Comparison of ENCODE assay signal across 11 cellular contexts in the genomic region with DNA sequence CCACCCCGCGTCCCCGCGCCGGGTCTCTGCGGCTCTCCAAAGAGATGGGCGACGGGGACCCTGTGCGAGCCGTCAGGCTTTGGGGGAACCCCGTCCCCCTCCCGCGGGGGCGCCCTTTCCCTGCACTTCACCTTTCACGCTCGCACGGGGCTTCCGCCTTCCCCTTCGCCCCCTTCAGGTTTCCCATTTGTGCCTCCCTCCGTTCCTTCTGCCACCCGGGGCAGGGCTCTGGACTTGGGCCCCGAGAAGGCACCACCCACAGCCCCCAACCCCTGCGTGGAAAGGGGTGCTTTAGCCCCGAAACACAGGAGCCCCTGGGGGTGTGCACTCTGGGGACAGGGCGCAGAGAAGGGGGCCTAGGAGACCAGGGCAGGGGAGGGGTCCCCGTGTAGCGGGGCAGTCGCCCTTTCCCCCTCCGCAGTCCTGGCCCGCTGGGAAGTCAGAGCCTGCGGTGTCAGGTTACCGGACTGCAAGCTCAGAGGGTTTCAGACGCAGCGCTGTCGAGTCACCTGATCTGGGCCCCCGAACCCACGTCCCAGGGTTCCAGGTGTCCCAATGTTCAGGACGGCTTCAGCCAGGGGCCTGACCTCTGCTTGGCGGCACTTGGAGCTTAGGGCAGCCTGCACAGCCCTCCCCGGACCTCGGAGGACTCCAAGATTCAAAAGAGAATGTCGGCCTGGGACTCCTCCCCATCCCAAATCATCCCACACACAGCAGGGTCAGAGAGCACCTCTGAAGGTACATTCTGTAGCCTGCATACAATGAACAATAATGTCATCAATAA. TPM values are rescaled to one million over a fixed set of nuclear protein-coding genes. Genes with fewer than 3 reads are reported as not detected.
DNase-seq lines count a peak whose midpoint lies in the region; ATAC-seq, FAIRE-seq and TF ChIP-seq lines count a peak whose summit lies in the region.
"Had no signal": no experiment of that assay in that cellular context is flagged by ENCODE, and none has a peak within 500 bp of the region (broad histone marks: within the 10 kb centered on the region; RNA-seq: fewer than 3 reads in every experiment).

No MANE protein-coding gene starts in this region.

- peaks cover 2 to 7% (median 4%) of the 10 kb centered on the region in 4 donors for H3K4me1 Mint-ChIP-seq in CD4-positive, alpha-beta memory T cell

- H3K27ac Mint-ChIP-seq in CD4-positive, alpha-beta memory T cell, result no peak overlapping the region

- in situ Hi-C loops in KBM-7 (cut with MboI; ENCODE audit: low pct_unique_long_range_greater_than_20kb, low sequenced_read_pairs), result no loop called here

- peaks cover 15% of the 10 kb centered on the region for H3K27me3 ChIP-seq in CD4-positive, alpha-beta memory T cell (ENCODE audit: insufficient read depth, low read length)

- H3K9me3 ChIP-seq in CD4-positive, alpha-beta memory T cell (ENCODE audit: control insufficient read depth in 1 of 2, low read length in 2 of 2), result no peaks in the 10 kb centered on the region
- no peaks in the 10 kb centered on the region for H3K9me3 ChIP-seq in mucosa of descending colon

- ATAC-seq in mucosa of descending colon (peak; percentile 32), GM19452 (IDR thresholded peaks at IDR 0.05; ENCODE audit: unreplicated experiment) (no peak)

- CTCF ChIA-PET in CD4-positive, alpha-beta memory T cell (lab: Charles Lee; ENCODE audit: partially characterized antibody), result interaction anchor here (0.8 kb wide), 1 partner anchor 81 kb away, joined by 3 read pairs; no protein-coding TSS in a partner anchor

- H3K36me3 ChIP-seq in CD4-positive, alpha-beta memory T cell (ENCODE audit: insufficient read depth, low read length), result no peaks in the 10 kb centered on the region
- H3K36me3 ChIP-seq in mucosa of descending colon (ENCODE audit: low read depth), result no peaks in the 10 kb centered on the region

- H3K36me3 Mint-ChIP-seq in CD4-positive, alpha-beta memory T cell, result no peaks in the 10 kb centered on the region

- FAIRE-seq in D721Med (lab: Jason Lieb, UNC), result no peak

- no peak overlapping the region for H3K27ac ChIP-seq in CD4-positive, alpha-beta memory T cell (ENCODE audit: low read depth, low read length)
- H3K27ac ChIP-seq: epithelial cell of prostate, PC-9 had no signal

- peak overlapping the region in 6 of 8 donors; percentile 4 to 78 (median 66) for H3K4me3 Mint-ChIP-seq in CD4-positive, alpha-beta memory T cell

- POLR2A ChIA-PET in CD4-positive, alpha-beta memory T cell (lab: Charles Lee; ENCODE audit: partially characterized antibody), result no interaction called here

- no peaks in the 10 kb centered on the region for H3K4me1 ChIP-seq in CD4-positive, alpha-beta memory T cell (ENCODE audit: insufficient read depth, low read length)
- peaks cover 3% of the 10 kb centered on the region for H3K4me1 ChIP-seq in mucosa of descending colon (ENCODE audit: low read depth)

- H3K4me3 ChIP-seq in CD4-positive, alpha-beta memory T cell (ENCODE audit: low read length in 2 of 2), result no peak overlapping the region
- H3K4me3 ChIP-seq in mucosa of descending colon, result peak overlapping the region; percentile 24
- H3K4me3 ChIP-seq: PC-9 had no signal

- intact Hi-C loops in CD4-positive, alpha-beta memory T cell (cut with micrococcal nuclease), result no loop called here
- intact Hi-C loops in mucosa of descending colon (cut with DNase I, micrococcal nuclease), result no loop called here

- peaks cover 30% of the 10 kb centered on the region in 2 donors for H3K27me3 Mint-ChIP-seq in CD4-positive, alpha-beta memory T cell

- DNase-seq in CD4-positive, alpha-beta memory T cell, result no peak
- DNase-seq in KBM-7 (peak; percentile 26), ecto neural progenitor cell (ENCODE audit: low spot score) (peak; percentile 84), mucosa of descending colon (peak in 2 of 3 donors; percentile 49 to 53), D721Med (ENCODE audit: insufficient read length, low spot score) (no peak), mucosa of gallbladder (ENCODE audit: low spot score) (no peak), HK-2 (ENCODE audit: unreplicated experiment) (no peak)
- DNase-seq: PC-9 had no signal

- H3K9me3 Mint-ChIP-seq in CD4-positive, alpha-beta memory T cell, result peaks cover 0 to 3% (median 0%) of the 10 kb centered on the region in 8 donors

- TF ChIP-seq CTCF in mucosa of descending colon (IDR thresholded peaks at IDR 0.05) (no peak), D721Med (IDR thresholded peaks at IDR 0.05; ENCODE audit: insufficient read depth, missing control alignments) (no peak)

RNA-seq across cellular contexts. Expression of a gene that starts 6.7 kb away (rescaled TPM):
- under 1 TPM; 0.32 to 0.47 TPM for total RNA-seq in CD4-positive, alpha-beta memory T cell
- not detected for polyA plus RNA-seq in CD4-positive, alpha-beta memory T cell
- total RNA-seq in mucosa of descending colon (1 to 10 TPM; 1.3 to 2.2 (median 2.2) TPM), mucosa of gallbladder (0.14 TPM)
- total RNA-seq: activated CD8-positive, alpha-beta memory T cell treated with anti-CD3 and anti-CD28 coated beads for 36 hours had no signal

RNA-seq across cellular contexts. Expression of a gene that starts 40.1 kb away (rescaled TPM):
- total RNA-seq in CD4-positive, alpha-beta memory T cell, result 1 to 10 TPM; 9.0 to 9.9 TPM
- 1 to 10 TPM in 1 of 2 donors, under 1 TPM in 1; 0.38 to 7.1 TPM for polyA plus RNA-seq in CD4-positive, alpha-beta memory T cell
- total RNA-seq in mucosa of descending colon (10 to 100 TPM; 26.6 to 45.3 (median 43.3) TPM), mucosa of gallbladder (32.8 TPM)

RNA-seq across cellular contexts. Expression of a gene that starts 44.6 kb away (rescaled TPM):
- total RNA-seq in CD4-positive, alpha-beta memory T cell, result 10 to 100 TPM; 43.5 to 44.1 TPM
- 10 to 100 TPM in 1 of 2 donors, 1 to 10 TPM in 1; 5.5 to 14.7 TPM for polyA plus RNA-seq in CD4-positive, alpha-beta memory T cell
- total RNA-seq in mucosa of descending colon (100 to 1,000 TPM; 120 to 149 (median 145) TPM), mucosa of gallbladder (87.4 TPM)

Comparison
In these comparisons a context has a peak if more than half of its experiments do, and no peak if none do; other contexts are left out.
1. DNase-seq: peak in KBM-7 (single experiment), ecto neural progenitor cell (single experiment) and mucosa of descending colon (2 of 3); none in CD4-positive, alpha-beta memory T cell (0 of 5), D721Med (single experiment), mucosa of gallbladder (single experiment) and HK-2 (single experiment).